In the genomic region with DNA sequence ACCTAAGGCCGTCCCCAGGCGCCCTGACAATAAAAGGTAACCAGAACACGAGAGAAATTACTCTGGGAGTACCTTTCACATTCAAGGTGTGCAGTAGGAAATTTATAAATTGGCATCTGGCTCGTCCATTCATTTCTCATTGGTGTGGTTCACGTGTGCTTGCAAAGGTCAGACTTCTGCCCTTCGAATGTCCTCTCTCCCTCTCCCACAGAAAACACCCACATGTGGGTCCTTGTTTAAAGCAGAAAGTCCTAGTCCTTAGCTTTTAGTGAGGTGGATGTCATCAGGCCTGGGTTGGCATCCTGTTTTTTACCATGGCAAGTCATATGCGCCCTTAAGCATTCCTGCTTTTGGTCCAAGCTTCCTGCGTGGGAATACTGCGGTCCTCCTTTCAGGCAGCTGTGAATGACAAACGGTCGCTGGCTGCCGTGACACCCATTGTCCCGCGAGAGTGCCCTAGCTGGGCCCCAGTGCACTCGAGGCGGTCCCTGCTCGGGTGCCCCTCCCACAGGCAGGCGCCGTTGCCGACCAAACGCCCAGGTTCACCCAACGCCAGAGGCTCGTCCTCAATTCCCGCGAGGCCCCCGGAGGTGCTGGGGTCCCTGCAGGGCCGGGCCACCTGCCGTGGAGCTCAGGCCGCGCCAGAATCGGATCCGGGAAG, we compare ENCODE assay signal across 8 cellular contexts. TPM values are rescaled to one million over a fixed set of nuclear protein-coding genes. Genes with fewer than 3 reads are reported as not detected.
DNase-seq lines count a peak whose midpoint lies in the region; ATAC-seq, FAIRE-seq and TF ChIP-seq lines count a peak whose summit lies in the region.

Gene NUDT19 (plus strand): TSS at position 531 of the 661 bp plus-strand sequence. CDS start 140 bp downstream, outside the sequence.

- H4K20me1 ChIP-seq in DND-41 (ENCODE audit: insufficient read depth, low read length): peaks cover 10% of the 10 kb centered on the region

- H3K79me2 ChIP-seq in DND-41 (ENCODE audit: insufficient read depth, low read length): peaks cover 52% of the 10 kb centered on the region

- peak within 1 kb of the TSS; percentile 94 for H3K9ac ChIP-seq in DND-41 (ENCODE audit: low read depth, low read length)

- peak within 1 kb of the TSS; percentile 75 for H3K4me2 ChIP-seq in DND-41 (ENCODE audit: insufficient read depth, low read length)

- H3K27ac Mint-ChIP-seq in natural killer cell treated with Interleukin-12 subunit alpha and Interleukin-12 subunit beta and Interleukin-15 and Interleukin-18, amount 100 ng/mL, for 72 hours: peak within 1 kb of the TSS; percentile 83 to 96
- H3K27ac Mint-ChIP-seq in stimulated activated naive CD8-positive, alpha-beta T cell treated with anti-CD3 and anti-CD28 coated beads, Interleukin-15, amount 100 ng/mL, for 72 hours: peak within 1 kb of the TSS; percentile 98 to 99

- TF ChIP-seq CTCF in DND-41 (IDR thresholded peaks at IDR 0.05; ENCODE audit: borderline replicate concordance, extremely low read depth, low read length, poor library complexity, severe bottlenecking) (no peak), fibroblast of mammary gland (conservative IDR thresholded peaks at IDR 0.05; ENCODE audit: control insufficient read depth, insufficient read depth, low read depth, low read length) (no peak)

- peaks cover 2% of the 10 kb centered on the region for H3K9me3 ChIP-seq in DND-41 (ENCODE audit: insufficient read depth, low read length, severe bottlenecking)

- FAIRE-seq in RCC 7860 (lab: Jason Lieb, UNC): no peak

- ATAC-seq in DND-41 (ENCODE audit: insufficient read depth, low read depth) (peak; percentile 91), GM21723 (IDR thresholded peaks at IDR 0.05; ENCODE audit: unreplicated experiment) (peak; percentile 88)
- peak; percentile 72 to 82 for ATAC-seq in natural killer cell treated with Interleukin-12 subunit alpha and Interleukin-12 subunit beta and Interleukin-15 and Interleukin-18, amount 100 ng/mL, for 72 hours
- ATAC-seq in stimulated activated naive CD8-positive, alpha-beta T cell treated with anti-CD3 and anti-CD28 coated beads, Interleukin-15, amount 100 ng/mL, for 72 hours: peak; percentile 77

- peaks cover 22% of the 10 kb centered on the region for H3K36me3 ChIP-seq in DND-41 (ENCODE audit: insufficient read depth, low read length)

- in situ Hi-C loops in KBM-7 (cut with MboI; ENCODE audit: low pct_unique_long_range_greater_than_20kb, low sequenced_read_pairs): no loop called here

- H2AFZ ChIP-seq in DND-41 (ENCODE audit: low read depth, low read length): peak within 1 kb of the TSS; percentile 80

- H3K4me1 ChIP-seq in DND-41 (ENCODE audit: insufficient read depth, low read length): peaks cover 45% of the 10 kb centered on the region

- H3K36me3 Mint-ChIP-seq in natural killer cell treated with Interleukin-12 subunit alpha and Interleukin-12 subunit beta and Interleukin-15 and Interleukin-18, amount 100 ng/mL, for 72 hours: peaks cover 20% of the 10 kb centered on the region

- no peaks in the 10 kb centered on the region for H3K27me3 ChIP-seq in DND-41 (ENCODE audit: insufficient read depth, low read length, poor library complexity)

- peak within 1 kb of the TSS; percentile 89 for H3K4me3 Mint-ChIP-seq in natural killer cell treated with Interleukin-12 subunit alpha and Interleukin-12 subunit beta and Interleukin-15 and Interleukin-18, amount 100 ng/mL, for 72 hours
- peak within 1 kb of the TSS; percentile 92 to 97 for H3K4me3 Mint-ChIP-seq in stimulated activated naive CD8-positive, alpha-beta T cell treated with anti-CD3 and anti-CD28 coated beads, Interleukin-15, amount 100 ng/mL, for 72 hours

- DNase-seq in DND-41 (peak; percentile 91), KBM-7 (peak; percentile 78), RCC 7860 (ENCODE audit: low spot score) (peak; percentile 75), fibroblast of mammary gland (ENCODE audit: low read depth) (peak; percentile 73)
- DNase-seq in activated T-helper 1 cell treated with anti-CD3 and anti-CD28 coated beads, Interleukin-2, amount 50 U/mL, for 16 hours (ENCODE audit: low read depth in 1 of 2, low spot score in 1 of 2): peak; percentile 56 to 65
- peak; percentile 85 for DNase-seq in natural killer cell treated with Interleukin-12 subunit alpha and Interleukin-12 subunit beta and Interleukin-15 and Interleukin-18, amount 100 ng/mL, for 72 hours (ENCODE audit: low spot score)
- DNase-seq in stimulated activated naive CD8-positive, alpha-beta T cell treated with anti-CD3 and anti-CD28 coated beads, Interleukin-15, amount 100 ng/mL, for 72 hours: peak; percentile 79 to 88

- peak within 1 kb of the TSS; percentile 71 for H3K27ac ChIP-seq in DND-41 (ENCODE audit: low read length)

- H3K27me3 Mint-ChIP-seq in natural killer cell treated with Interleukin-12 subunit alpha and Interleukin-12 subunit beta and Interleukin-15 and Interleukin-18, amount 100 ng/mL, for 72 hours: no peaks in the 10 kb centered on the region
- H3K27me3 Mint-ChIP-seq in stimulated activated naive CD8-positive, alpha-beta T cell treated with anti-CD3 and anti-CD28 coated beads, Interleukin-15, amount 100 ng/mL, for 72 hours: no peaks in the 10 kb centered on the region

- H3K4me1 Mint-ChIP-seq in natural killer cell treated with Interleukin-12 subunit alpha and Interleukin-12 subunit beta and Interleukin-15 and Interleukin-18, amount 100 ng/mL, for 72 hours (ENCODE audit: low read depth in 2 of 2): peaks cover 49 to 51% of the 10 kb centered on the region in 2 donors
- H3K4me1 Mint-ChIP-seq in stimulated activated naive CD8-positive, alpha-beta T cell treated with anti-CD3 and anti-CD28 coated beads, Interleukin-15, amount 100 ng/mL, for 72 hours: peaks cover 56% of the 10 kb centered on the region

- H3K4me3 ChIP-seq in DND-41 (ENCODE audit: low read depth in 1 of 2, low read length in 2 of 2) (peak within 1 kb of the TSS; percentile 46 to 89; a peak in 3 of 4 replicates), fibroblast of mammary gland (ENCODE audit: control insufficient read depth, low read depth, low read length) (peak within 1 kb of the TSS; percentile 73)

- H3K9me3 Mint-ChIP-seq in natural killer cell treated with Interleukin-12 subunit alpha and Interleukin-12 subunit beta and Interleukin-15 and Interleukin-18, amount 100 ng/mL, for 72 hours: no peaks in the 10 kb centered on the region
- H3K9me3 Mint-ChIP-seq in stimulated activated naive CD8-positive, alpha-beta T cell treated with anti-CD3 and anti-CD28 coated beads, Interleukin-15, amount 100 ng/mL, for 72 hours: no peaks in the 10 kb centered on the region

RNA-seq across cellular contexts. Expression of gene NUDT19, which starts in this region (rescaled TPM):
- total RNA-seq in natural killer cell treated with Interleukin-12 subunit alpha and Interleukin-12 subunit beta and Interleukin-15 and Interleukin-18, amount 100 ng/mL, for 72 hours: 10 to 100 TPM; 19.6 to 21.7 TPM

Comparison
In these comparisons a context has a peak if more than half of its experiments do, and no peak if none do; other contexts are left out.
1. Peak in every context shown above with its lines: DNase-seq, ATAC-seq, H3K4me3 ChIP-seq and H3K27ac ChIP-seq.